In the genomic region with DNA sequence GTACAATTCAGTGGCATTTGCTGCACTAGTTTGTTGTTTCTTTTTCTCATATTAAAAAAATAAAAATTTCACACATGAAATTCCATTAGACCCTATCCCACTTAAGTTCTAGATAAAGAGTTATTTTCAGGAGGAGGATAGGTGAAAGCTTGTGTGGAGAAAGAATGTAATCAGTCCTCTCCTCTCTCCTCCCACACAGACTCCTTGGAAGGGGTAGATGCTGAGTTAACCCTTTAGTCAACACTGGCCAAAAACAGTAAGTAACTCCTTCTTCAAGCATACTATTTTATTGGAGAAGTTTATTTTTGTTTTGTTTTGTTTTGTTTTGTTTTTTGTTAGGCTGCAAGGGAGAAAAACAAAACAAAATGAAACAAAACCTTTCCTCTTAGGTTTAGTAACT, we compare ENCODE assay signal across 1 cellular context.
TF ChIP-seq lines count a peak whose summit lies in the region.

No MANE protein-coding gene starts in this region.

TF ChIP-seq in WTC11, 78 proteins besides CTCF, POLR2A, EP300 and RAD21 (continued from another document):
- TF ChIP-seq ZNF532 (CRISPR knock-in tag; IDR thresholded peaks at IDR 0.05; ENCODE audit: borderline replicate concordance) (no peak), ZNF219 (CRISPR knock-in tag; IDR thresholded peaks at IDR 0.05; ENCODE audit: borderline replicate concordance) (no peak), CDX4 (CRISPR knock-in tag; IDR thresholded peaks at IDR 0.05; ENCODE audit: borderline replicate concordance) (no peak), JAZF1 (CRISPR knock-in tag; IDR thresholded peaks at IDR 0.05) (no peak), RELA (CRISPR knock-in tag; IDR thresholded peaks at IDR 0.05; ENCODE audit: borderline replicate concordance) (no peak), NR1H2 (CRISPR knock-in tag; IDR thresholded peaks at IDR 0.05) (no peak)
- TF ChIP-seq, protein P1, sequence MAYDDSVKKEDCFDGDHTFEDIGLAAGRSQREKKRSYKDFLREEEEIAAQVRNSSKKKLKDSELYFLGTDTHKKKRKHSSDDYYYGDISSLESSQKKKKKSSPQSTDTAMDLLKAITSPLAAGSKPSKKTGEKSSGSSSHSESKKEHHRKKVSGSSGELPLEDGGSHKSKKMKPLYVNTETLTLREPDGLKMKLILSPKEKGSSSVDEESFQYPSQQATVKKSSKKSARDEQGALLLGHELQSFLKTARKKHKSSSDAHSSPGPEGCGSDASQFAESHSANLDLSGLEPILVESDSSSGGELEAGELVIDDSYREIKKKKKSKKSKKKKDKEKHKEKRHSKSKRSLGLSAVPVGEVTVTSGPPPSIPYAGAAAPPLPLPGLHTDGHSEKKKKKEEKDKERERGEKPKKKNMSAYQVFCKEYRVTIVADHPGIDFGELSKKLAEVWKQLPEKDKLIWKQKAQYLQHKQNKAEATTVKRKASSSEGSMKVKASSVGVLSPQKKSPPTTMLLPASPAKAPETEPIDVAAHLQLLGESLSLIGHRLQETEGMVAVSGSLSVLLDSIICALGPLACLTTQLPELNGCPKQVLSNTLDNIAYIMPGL (CRISPR knock-in tag; IDR thresholded peaks at IDR 0.05): no peak
- TF ChIP-seq, protein P2, sequence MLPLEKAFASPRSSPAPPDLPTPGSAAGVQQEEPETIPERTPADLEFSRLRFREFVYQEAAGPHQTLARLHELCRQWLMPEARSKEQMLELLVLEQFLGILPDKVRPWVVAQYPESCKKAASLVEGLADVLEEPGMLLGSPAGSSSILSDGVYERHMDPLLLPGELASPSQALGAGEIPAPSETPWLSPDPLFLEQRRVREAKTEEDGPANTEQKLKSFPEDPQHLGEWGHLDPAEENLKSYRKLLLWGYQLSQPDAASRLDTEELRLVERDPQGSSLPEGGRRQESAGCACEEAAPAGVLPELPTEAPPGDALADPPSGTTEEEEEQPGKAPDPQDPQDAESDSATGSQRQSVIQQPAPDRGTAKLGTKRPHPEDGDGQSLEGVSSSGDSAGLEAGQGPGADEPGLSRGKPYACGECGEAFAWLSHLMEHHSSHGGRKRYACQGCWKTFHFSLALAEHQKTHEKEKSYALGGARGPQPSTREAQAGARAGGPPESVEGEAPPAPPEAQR (CRISPR knock-in tag; IDR thresholded peaks at IDR 0.05): no peak
